Comparison of ENCODE assay signal across 8 cellular contexts in genomic region chr7:75994388-75995051, GRCh38. TPM values are rescaled to one million over a fixed set of nuclear protein-coding genes. Genes with fewer than 3 reads are reported as not detected.
DNase-seq lines count a peak whose midpoint lies in the region; ATAC-seq and TF ChIP-seq lines count a peak whose summit lies in the region.

TSS of gene TMEM120A (minus strand) at chr7:75994595. CDS start at chr7:75994570, 25 bp downstream.

- WGBS in lower leg skin, 2 donors = 2 to 3% methylated on average over 6 to 49 of the region's 51 CpGs

- intact Hi-C loops in CD8-positive, alpha-beta T cell (cut with DNase I, micrococcal nuclease) = loop anchor here (1.0 to 5.0 kb wide), 7 partner anchors 15 to 352 kb away; partner anchors contain the start of genes MDH2 (in 2 of the 2), POR (in 2 of the 2), RHBDD2 (in 2 of the 2) and HIP1 (in 1 of the 2)
- intact Hi-C loops in activated CD4-positive, alpha-beta memory T cell treated with anti-CD3 and anti-CD28 coated beads for 36 hours (cut with micrococcal nuclease) = loop anchor here (1.0 kb wide), 1 partner anchor 79 kb away; the partner anchor contains the start of gene POR
- intact Hi-C loops in dorsolateral prefrontal cortex (cut with DNase I) (loop anchor here (2.0 to 5.0 kb wide), 3 partner anchors 80 to 117 kb away; partner anchors contain the start of genes RHBDD2 (in 2 of the 2) and POR (in 1 of the 2)), lower leg skin (cut with DNase I; ENCODE audit: low total_unique reads) (no loop called here)

- H3K36me3 Mint-ChIP-seq in CD8-positive, alpha-beta T cell = peaks cover 17% of the 10 kb centered on the region
- peaks cover 7% of the 10 kb centered on the region for H3K36me3 Mint-ChIP-seq in activated CD4-positive, alpha-beta memory T cell treated with anti-CD3 and anti-CD28 coated beads for 36 hours

- peak within 1 kb of the TSS; percentile 42 for H3K27ac ChIP-seq in CD8-positive, alpha-beta T cell (ENCODE audit: low read depth, low read length)
- H3K27ac ChIP-seq in dorsolateral prefrontal cortex = peak within 1 kb of the TSS; percentile 58 to 97 (median 90)

- H3K4me1 ChIP-seq in CD8-positive, alpha-beta T cell (ENCODE audit: insufficient read depth, low read length) = peaks cover 5% of the 10 kb centered on the region

- no peaks in the 10 kb centered on the region for H3K27me3 Mint-ChIP-seq in CD8-positive, alpha-beta T cell (ENCODE audit: low read depth)
- H3K27me3 Mint-ChIP-seq in activated CD4-positive, alpha-beta memory T cell treated with anti-CD3 and anti-CD28 coated beads for 36 hours = no peaks in the 10 kb centered on the region

- TF ChIP-seq POLR2A in lower leg skin (IDR thresholded peaks at IDR 0.05) = no peak

- no peak within 1 kb of the TSS for H3K27ac Mint-ChIP-seq in CD8-positive, alpha-beta T cell
- no peak within 1 kb of the TSS for H3K27ac Mint-ChIP-seq in activated CD4-positive, alpha-beta memory T cell treated with anti-CD3 and anti-CD28 coated beads for 36 hours

- H3K9me3 ChIP-seq in CD8-positive, alpha-beta T cell (ENCODE audit: low read length) = no peaks in the 10 kb centered on the region

- no peaks in the 10 kb centered on the region for H3K9me3 Mint-ChIP-seq in CD8-positive, alpha-beta T cell
- no peaks in the 10 kb centered on the region for H3K9me3 Mint-ChIP-seq in activated CD4-positive, alpha-beta memory T cell treated with anti-CD3 and anti-CD28 coated beads for 36 hours

- no peaks in the 10 kb centered on the region for H3K36me3 ChIP-seq in CD8-positive, alpha-beta T cell (ENCODE audit: insufficient read depth, low read length)

- peak within 1 kb of the TSS; percentile 95 for H3K4me3 ChIP-seq in CD8-positive, alpha-beta T cell (ENCODE audit: low read depth, low read length)
- H3K4me3 ChIP-seq in dorsolateral prefrontal cortex = peak within 1 kb of the TSS; percentile 58 to 98 (median 91)
- peak within 1 kb of the TSS; percentile 70 for H3K4me3 ChIP-seq in lower leg skin (ENCODE audit: low read depth, poor library complexity, severe bottlenecking)

- CTCF ChIA-PET in CD8-positive, alpha-beta T cell (lab: Charles Lee) = interaction anchor here (2.3 kb wide), 1 partner anchor 25 kb away, joined by 10 read pairs; no protein-coding TSS in a partner anchor
- CTCF ChIA-PET in activated CD4-positive, alpha-beta memory T cell treated with anti-CD3 and anti-CD28 coated beads for 36 hours (lab: Charles Lee) = interaction anchor here (1.0 to 2.9 kb wide), 3 partner anchors 11 to 27 kb away, joined by 3 to 12 read pairs (median 6); no protein-coding TSS in a partner anchor

- peak; percentile 99 for ATAC-seq in CD8-positive, alpha-beta T cell
- ATAC-seq in GM19455 (IDR thresholded peaks at IDR 0.05; ENCODE audit: unreplicated experiment) = peak; percentile 96

- no peaks in the 10 kb centered on the region for H3K27me3 ChIP-seq in CD8-positive, alpha-beta T cell (ENCODE audit: insufficient read depth, low read length)
- H3K27me3 ChIP-seq in dorsolateral prefrontal cortex = no peaks in the 10 kb centered on the region

- POLR2A ChIA-PET in CD8-positive, alpha-beta T cell (lab: Charles Lee) = interaction anchor here (0.7 to 3.8 kb wide), 2 partner anchors 66 to 79 kb away, joined by 3 to 20 read pairs; partner anchors contain the start of gene POR
- POLR2A ChIA-PET in activated CD4-positive, alpha-beta memory T cell treated with anti-CD3 and anti-CD28 coated beads for 36 hours (lab: Charles Lee) = interaction anchor here (1.0 kb wide), 1 partner anchor 14 kb away, joined by 6 read pairs; no protein-coding TSS in a partner anchor

- peak; percentile 85 to 97 (median 94) for DNase-seq in CD8-positive, alpha-beta T cell
- DNase-seq in HK-2 (ENCODE audit: unreplicated experiment) = peak; percentile 97
- DNase-seq in NCI-H82 treated with DMSO at 0.1 percent for 48 hours (lab: John Stamatoyannopoulos, UW; ENCODE audit: unreplicated experiment) = peak; percentile 78
- DNase-seq in activated CD4-positive, alpha-beta memory T cell treated with anti-CD3 and anti-CD28 coated beads for 36 hours = peak; percentile 95
- DNase-seq in dorsolateral prefrontal cortex = peak; percentile 86 to 98 (median 92)
- DNase-seq in lower leg skin (ENCODE audit: low spot score in 2 of 2) = peak; percentile 94 to 99
- DNase-seq in stimulated activated CD4-positive, alpha-beta T cell treated with anti-CD3 and anti-CD28 coated beads, Interleukin-4, amount 100 ng/mL, for 4 hours = peak; percentile 89 to 97

- peaks cover 35% of the 10 kb centered on the region for H3K4me1 Mint-ChIP-seq in CD8-positive, alpha-beta T cell (ENCODE audit: low read depth)
- peaks cover 31% of the 10 kb centered on the region for H3K4me1 Mint-ChIP-seq in activated CD4-positive, alpha-beta memory T cell treated with anti-CD3 and anti-CD28 coated beads for 36 hours (ENCODE audit: low read depth)

- TF ChIP-seq CTCF in CD8-positive, alpha-beta T cell (IDR thresholded peaks at IDR 0.05) = no peak
- TF ChIP-seq CTCF in dorsolateral prefrontal cortex (IDR thresholded peaks at IDR 0.05 in 54 of 56, conservative IDR thresholded peaks at IDR 0.05 in 2 of 56; ENCODE audit: low read depth in 1 of 56, partially characterized antibody in 56 of 56) (peak in 45 of 56 donors; percentile 4 to 59 (median 39)), lower leg skin (IDR thresholded peaks at IDR 0.05) (peak in 1 of 3 donors; percentile 11)

- peak within 1 kb of the TSS; percentile 73 for H3K4me3 Mint-ChIP-seq in CD8-positive, alpha-beta T cell
- peak within 1 kb of the TSS; percentile 64 for H3K4me3 Mint-ChIP-seq in activated CD4-positive, alpha-beta memory T cell treated with anti-CD3 and anti-CD28 coated beads for 36 hours

RNA-seq across cellular contexts. Expression of gene TMEM120A, which starts in this region (rescaled TPM):
- 10 to 100 TPM in 1 of 2 experiments, 1 to 10 TPM in 1; 8.3 to 11.5 TPM for total RNA-seq in CD8-positive, alpha-beta T cell
- total RNA-seq in activated CD4-positive, alpha-beta memory T cell treated with anti-CD3 and anti-CD28 coated beads for 36 hours = 10 to 100 TPM; 24.2 to 25.8 TPM
- 10 to 100 TPM; 32.6 to 87.9 (median 49.5) TPM for total RNA-seq in dorsolateral prefrontal cortex
- total RNA-seq in lower leg skin = 10 to 100 TPM; 17.7 to 37.4 (median 27.6) TPM

Comparison
In these comparisons a context has a peak if more than half of its experiments do, and no peak if none do; other contexts are left out.
1. Peak in every context shown above with its lines: DNase-seq, ATAC-seq, H3K4me3 ChIP-seq and H3K27ac ChIP-seq.